In the genomic region with DNA sequence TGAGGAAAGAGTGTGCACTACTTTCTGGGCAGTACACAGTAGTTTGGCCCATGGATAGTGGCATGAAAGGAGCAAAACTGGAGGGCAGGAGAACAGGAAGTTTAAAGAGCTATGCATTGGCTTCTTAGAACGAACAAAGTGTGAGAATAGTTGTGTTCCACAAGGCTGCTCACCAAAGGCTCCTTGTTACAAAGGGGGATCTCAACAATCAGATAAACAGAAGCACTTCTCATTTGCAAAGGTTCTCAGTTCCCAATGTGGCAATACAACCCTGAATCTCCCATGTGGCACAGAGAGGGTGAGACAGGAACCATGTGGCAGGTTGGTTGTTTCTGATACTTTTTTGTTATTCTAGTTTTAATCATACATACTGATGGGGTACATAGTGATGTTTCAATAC, we compare ENCODE assay signal across 19 cellular contexts.
"Had no signal": no experiment of that assay in that cellular context is flagged by ENCODE, and none has a peak within 500 bp of the region (broad histone marks: within the 10 kb centered on the region; RNA-seq: fewer than 3 reads in every experiment).

No MANE protein-coding gene starts in this region.

- H3K9me3 ChIP-seq: ovary, right atrium auricular region, thyroid gland had no signal

- H2AFZ ChIP-seq: hepatocyte had no signal

- H3K36me3 Mint-ChIP-seq: naive thymus-derived CD4-positive, alpha-beta T cell; type B pancreatic cell had no signal

- H3K4me2 ChIP-seq: hepatocyte had no signal

- DNase-seq: cortex of kidney; dorsolateral prefrontal cortex; effector CD8-positive, alpha-beta T cell; foreskin melanocyte; head of caudate nucleus; kidney glomerular epithelial cell; mesendoderm; naive thymus-derived CD4-positive, alpha-beta T cell; nephron progenitor cell; ovary; sigmoid colon; stimulated activated CD4-positive, alpha-beta T cell treated with anti-CD3 and anti-CD28 coated beads, Interleukin-2, amount 100 ng/mL, for 24 hours; stimulated activated CD4-positive, alpha-beta T cell treated with anti-CD3 and anti-CD28 coated beads, Interleukin-4, amount 100 ng/mL, for 4 hours; stimulated activated naive CD4-positive, alpha-beta T cell treated with Interleukin-2 at 50 U/mL for 16 hours; thyroid gland had no signal

- H3K4me1 ChIP-seq: thyroid gland had no signal

- H3K4me3 ChIP-seq: dorsolateral prefrontal cortex, hepatocyte, ovary, right atrium auricular region, sigmoid colon, skin epidermis, thyroid gland had no signal

- H3K4me3 Mint-ChIP-seq: naive thymus-derived CD4-positive, alpha-beta T cell; nephron progenitor cell; type B pancreatic cell had no signal

- H3K79me2 ChIP-seq: hepatocyte had no signal

- H3K27me3 ChIP-seq: dorsolateral prefrontal cortex, hepatocyte, ovary, right atrium auricular region, sigmoid colon, thyroid gland had no signal

- ATAC-seq: naive thymus-derived CD4-positive, alpha-beta T cell had no signal

- H3K27ac Mint-ChIP-seq: naive thymus-derived CD4-positive, alpha-beta T cell; nephron progenitor cell; type B pancreatic cell had no signal

- H3K27ac ChIP-seq: dorsolateral prefrontal cortex, hepatocyte, ovary, right atrium auricular region, sigmoid colon, skin epidermis, thyroid gland had no signal

- H3K4me1 Mint-ChIP-seq: naive thymus-derived CD4-positive, alpha-beta T cell had no signal

- H3K36me3 ChIP-seq: ovary, right atrium auricular region, sigmoid colon, thyroid gland had no signal
